In the genomic region with DNA sequence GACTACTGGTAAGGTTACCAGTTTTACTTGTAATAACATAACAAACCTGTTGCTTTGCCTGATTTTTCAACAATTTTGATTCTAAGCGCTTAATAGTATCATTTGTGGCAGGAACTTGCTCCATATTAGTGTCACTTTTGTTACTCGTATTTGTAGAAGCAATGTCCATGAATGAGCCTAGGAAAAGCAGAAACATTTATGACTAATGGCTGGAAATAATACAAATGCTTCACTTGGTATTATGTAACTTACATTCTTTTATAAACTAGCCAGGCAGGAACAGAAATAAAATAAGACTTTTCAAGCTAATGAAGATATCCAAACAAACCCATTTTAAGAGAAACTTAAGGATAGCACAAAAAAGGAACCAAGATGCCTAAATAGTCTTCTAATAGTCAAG, we compare ENCODE assay signal across 24 cellular contexts.
"Had no signal": no experiment of that assay in that cellular context is flagged by ENCODE, and none has a peak within 500 bp of the region (broad histone marks: within the 10 kb centered on the region; RNA-seq: fewer than 3 reads in every experiment).

No MANE protein-coding gene starts in this region.

- H3K27ac ChIP-seq: ascending aorta, brain microvascular endothelial cell, colonic mucosa, epithelial cell of prostate, upper lobe of right lung, VCaP had no signal

- ATAC-seq: activated CD4-positive, CD25-positive, alpha-beta regulatory T cell treated with anti-CD3 and anti-CD28 coated beads, Interleukin-2, amount 50 U/mL, for 24 hours; activated CD8-positive, alpha-beta memory T cell treated with anti-CD3 and anti-CD28 coated beads, Interleukin-2, amount 10 ng/mL, durations not matched to agents 7 days and 5 days; activated CD8-positive, alpha-beta T cell treated with anti-CD3 and anti-CD28 coated beads for 36 hours; activated naive CD4-positive, alpha-beta T cell treated with anti-CD3 and anti-CD28 coated beads, Interleukin-2, amount 50 U/mL, for 72 hours; left ventricle myocardium superior; natural killer cell treated with Interleukin-12 subunit alpha and Interleukin-12 subunit beta and Interleukin-15 and Interleukin-18, amount 100 ng/mL, for 72 hours; stimulated activated naive CD8-positive, alpha-beta T cell treated with anti-CD3 and anti-CD28 coated beads, Interleukin-15, Interleukin-2, amounts not matched to agents 100 U/mL and 50 U/mL, for 24 hours; upper lobe of right lung had no signal

- H3K27ac Mint-ChIP-seq: activated CD4-positive, alpha-beta T cell treated with anti-CD3 and anti-CD28 coated beads, Interleukin-2, amount 10 ng/mL, durations not matched to agents 24 days and 14 days; activated CD8-positive, alpha-beta memory T cell treated with anti-CD3 and anti-CD28 coated beads, Interleukin-2, amount 10 ng/mL, durations not matched to agents 7 days and 5 days; activated CD8-positive, alpha-beta T cell treated with anti-CD3 and anti-CD28 coated beads for 36 hours; activated naive CD4-positive, alpha-beta T cell treated with anti-CD3 and anti-CD28 coated beads, Interleukin-2, amount 50 U/mL, for 72 hours; endodermal cell; natural killer cell treated with Interleukin-12 subunit alpha and Interleukin-12 subunit beta and Interleukin-15 and Interleukin-18, amount 100 ng/mL, for 72 hours; T-helper 2 cell treated with Interferon-gamma antibody and Interleukin-4, amounts not matched to agents 5 μg/mL and 100 μg/mL, for 36 hours had no signal

- H3K9me3 ChIP-seq: ascending aorta, colonic mucosa, upper lobe of right lung had no signal

- H3K4me1 ChIP-seq: ascending aorta, colonic mucosa, upper lobe of right lung had no signal

- H3K27me3 Mint-ChIP-seq: activated CD4-positive, alpha-beta T cell treated with anti-CD3 and anti-CD28 coated beads, Interleukin-2, amount 10 ng/mL, durations not matched to agents 24 days and 14 days; activated CD8-positive, alpha-beta memory T cell treated with anti-CD3 and anti-CD28 coated beads, Interleukin-2, amount 10 ng/mL, durations not matched to agents 7 days and 5 days; activated CD8-positive, alpha-beta T cell treated with anti-CD3 and anti-CD28 coated beads for 36 hours; natural killer cell treated with Interleukin-12 subunit alpha and Interleukin-12 subunit beta and Interleukin-15 and Interleukin-18, amount 100 ng/mL, for 72 hours; progenitor cell of endocrine pancreas had no signal

- H3K27me3 ChIP-seq: ascending aorta, brain microvascular endothelial cell, colonic mucosa, upper lobe of right lung had no signal

- DNase-seq: activated CD4-positive, alpha-beta T cell treated with anti-CD3 and anti-CD28 coated beads, Interleukin-2, amount 10 ng/mL, durations not matched to agents 24 days and 14 days; activated CD8-positive, alpha-beta memory T cell treated with anti-CD3 and anti-CD28 coated beads, Interleukin-2, amount 10 ng/mL, durations not matched to agents 7 days and 5 days; activated CD8-positive, alpha-beta T cell treated with anti-CD3 and anti-CD28 coated beads for 36 hours; activated gamma-delta T cell treated with Interleukin-2 at 50 U/mL for 16 hours; activated T-cell treated with anti-CD3 and anti-CD28 coated beads for 4 hours; brain microvascular endothelial cell; central memory CD4-positive, alpha-beta T cell; colonic mucosa; endodermal cell; hippocampal formation; left ventricle myocardium superior; mammary epithelial cell; midbrain; stimulated activated CD4-positive, alpha-beta T cell treated with anti-CD3 and anti-CD28 coated beads, Interleukin-4, amount 100 ng/mL, for 4 hours; stimulated activated naive CD8-positive, alpha-beta T cell treated with anti-CD3 and anti-CD28 coated beads, Interleukin-15, Interleukin-2, amounts not matched to agents 100 U/mL and 50 U/mL, for 24 hours; upper lobe of right lung had no signal

- H3K4me3 ChIP-seq: ascending aorta, colonic mucosa, upper lobe of right lung had no signal

- H3K4me3 Mint-ChIP-seq: activated CD4-positive, alpha-beta T cell treated with anti-CD3 and anti-CD28 coated beads, Interleukin-2, amount 10 ng/mL, durations not matched to agents 24 days and 14 days; activated CD8-positive, alpha-beta memory T cell treated with anti-CD3 and anti-CD28 coated beads, Interleukin-2, amount 10 ng/mL, durations not matched to agents 7 days and 5 days; activated CD8-positive, alpha-beta T cell treated with anti-CD3 and anti-CD28 coated beads for 36 hours; endodermal cell; natural killer cell treated with Interleukin-12 subunit alpha and Interleukin-12 subunit beta and Interleukin-15 and Interleukin-18, amount 100 ng/mL, for 72 hours; T-helper 2 cell treated with Interferon-gamma antibody and Interleukin-4, amounts not matched to agents 5 μg/mL and 100 μg/mL, for 36 hours had no signal

- H3K9me3 Mint-ChIP-seq: activated CD4-positive, alpha-beta T cell treated with anti-CD3 and anti-CD28 coated beads, Interleukin-2, amount 10 ng/mL, durations not matched to agents 24 days and 14 days; activated CD8-positive, alpha-beta T cell treated with anti-CD3 and anti-CD28 coated beads for 36 hours; activated naive CD4-positive, alpha-beta T cell treated with anti-CD3 and anti-CD28 coated beads, Interleukin-2, amount 50 U/mL, for 72 hours; endodermal cell; natural killer cell treated with Interleukin-12 subunit alpha and Interleukin-12 subunit beta and Interleukin-15 and Interleukin-18, amount 100 ng/mL, for 72 hours; T-helper 2 cell treated with Interferon-gamma antibody and Interleukin-4, amounts not matched to agents 5 μg/mL and 100 μg/mL, for 36 hours had no signal
